8 cellular contexts compared by ENCODE assay signal in the genomic region with DNA sequence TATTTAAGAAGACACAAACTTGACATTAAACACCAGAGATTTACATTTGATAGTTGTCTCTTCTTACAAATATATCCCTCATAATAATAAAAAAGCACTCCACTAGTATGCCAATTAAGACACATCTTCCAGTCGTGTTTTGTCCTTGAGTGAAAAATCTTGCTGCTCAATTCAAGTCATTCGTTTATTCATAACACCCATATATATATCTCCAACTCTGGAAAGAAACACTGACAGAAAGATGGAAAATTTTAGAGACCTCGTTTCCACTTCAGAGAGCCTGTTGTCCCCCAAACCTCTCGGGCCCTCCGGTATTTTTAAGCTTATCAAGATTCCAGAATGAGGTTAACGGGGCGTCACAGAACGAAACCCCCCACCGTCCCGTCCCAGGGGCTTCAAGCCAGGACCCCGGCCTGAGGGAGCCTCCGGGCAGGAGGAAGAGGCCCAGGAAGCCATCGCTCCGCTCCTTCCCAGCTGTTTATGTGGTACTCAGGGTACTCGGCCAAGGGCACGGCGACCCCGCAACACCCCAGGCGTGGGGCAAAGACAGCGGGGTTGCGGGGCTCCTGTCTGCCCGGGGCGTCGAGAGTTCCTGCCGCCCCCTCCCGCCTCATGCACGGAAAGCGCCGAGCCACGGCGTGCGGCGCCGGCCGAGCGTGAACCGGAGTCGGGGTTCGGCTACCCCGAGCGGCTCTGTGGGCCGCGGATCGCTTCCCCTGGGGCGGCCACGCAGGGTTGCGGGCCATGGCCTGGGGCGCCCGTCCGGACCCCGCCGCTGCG. TPM values are rescaled to one million over a fixed set of nuclear protein-coding genes. Genes with fewer than 3 reads are reported as not detected.
DNase-seq lines count a peak whose midpoint lies in the region; ATAC-seq and TF ChIP-seq lines count a peak whose summit lies in the region.

No MANE protein-coding gene starts in this region.

- no peak for TF ChIP-seq CTCF in CD8-positive, alpha-beta T cell (IDR thresholded peaks at IDR 0.05)
- no peak for TF ChIP-seq CTCF in fibroblast of pulmonary artery (IDR thresholded peaks at IDR 0.05; ENCODE audit: low read length, missing control alignments)

- no peaks in the 10 kb centered on the region for H3K9me3 ChIP-seq in CD8-positive, alpha-beta T cell (ENCODE audit: low read length)

- H3K27me3 Mint-ChIP-seq in CD8-positive, alpha-beta T cell (ENCODE audit: low read depth): no peaks in the 10 kb centered on the region
- H3K27me3 Mint-ChIP-seq in activated CD8-positive, alpha-beta memory T cell treated with anti-CD3 and anti-CD28 coated beads, Interleukin-2, amount 10 ng/mL, durations not matched to agents 7 days and 5 days: peaks cover 35% of the 10 kb centered on the region

- H3K27ac Mint-ChIP-seq in CD8-positive, alpha-beta T cell: peak overlapping the region; percentile 92
- peak overlapping the region; percentile 5 for H3K27ac Mint-ChIP-seq in activated CD8-positive, alpha-beta memory T cell treated with anti-CD3 and anti-CD28 coated beads, Interleukin-2, amount 10 ng/mL, durations not matched to agents 7 days and 5 days

- intact Hi-C loops in CD8-positive, alpha-beta T cell (cut with DNase I, micrococcal nuclease): loop anchor here (5.0 kb wide), 2 partner anchors 45 to 250 kb away; no protein-coding TSS in a partner anchor

- ATAC-seq in CD8-positive, alpha-beta T cell: peak; percentile 8
- ATAC-seq in HG02973 (IDR thresholded peaks at IDR 0.05; ENCODE audit: unreplicated experiment): peak; percentile 4
- no peak for ATAC-seq in activated CD8-positive, alpha-beta memory T cell treated with anti-CD3 and anti-CD28 coated beads, Interleukin-2, amount 10 ng/mL, durations not matched to agents 7 days and 5 days

- no peaks in the 10 kb centered on the region for H3K9me3 Mint-ChIP-seq in CD8-positive, alpha-beta T cell
- no peaks in the 10 kb centered on the region for H3K9me3 Mint-ChIP-seq in activated CD8-positive, alpha-beta memory T cell treated with anti-CD3 and anti-CD28 coated beads, Interleukin-2, amount 10 ng/mL, durations not matched to agents 7 days and 5 days (ENCODE audit: low read depth)

- POLR2A ChIA-PET in CD8-positive, alpha-beta T cell (lab: Charles Lee): interaction anchor here (1.0 to 1.2 kb wide), 2 partner anchors 14 to 58 kb away, joined by 3 to 4 read pairs; no protein-coding TSS in a partner anchor

- H3K4me3 Mint-ChIP-seq in CD8-positive, alpha-beta T cell: peak overlapping the region; percentile 79
- H3K4me3 Mint-ChIP-seq in activated CD8-positive, alpha-beta memory T cell treated with anti-CD3 and anti-CD28 coated beads, Interleukin-2, amount 10 ng/mL, durations not matched to agents 7 days and 5 days: peak overlapping the region; percentile 50

- H3K4me3 ChIP-seq in CD8-positive, alpha-beta T cell (ENCODE audit: low read depth, low read length): no peak overlapping the region
- H3K4me3 ChIP-seq in fibroblast of pulmonary artery (replicated peaks; ENCODE audit: low read depth, low read length): peak overlapping the region; percentile 40

- peaks cover 30% of the 10 kb centered on the region for H3K4me1 Mint-ChIP-seq in CD8-positive, alpha-beta T cell (ENCODE audit: low read depth)
- H3K4me1 Mint-ChIP-seq in activated CD8-positive, alpha-beta memory T cell treated with anti-CD3 and anti-CD28 coated beads, Interleukin-2, amount 10 ng/mL, durations not matched to agents 7 days and 5 days: peaks cover 29% of the 10 kb centered on the region

- H3K36me3 Mint-ChIP-seq in CD8-positive, alpha-beta T cell: peaks cover 7% of the 10 kb centered on the region
- H3K36me3 Mint-ChIP-seq in activated CD8-positive, alpha-beta memory T cell treated with anti-CD3 and anti-CD28 coated beads, Interleukin-2, amount 10 ng/mL, durations not matched to agents 7 days and 5 days: peaks cover 9% of the 10 kb centered on the region

- peaks cover 21% of the 10 kb centered on the region for H3K4me1 ChIP-seq in CD8-positive, alpha-beta T cell (ENCODE audit: insufficient read depth, low read length)

- peak overlapping the region; percentile 19 for H3K27ac ChIP-seq in CD8-positive, alpha-beta T cell (ENCODE audit: low read depth, low read length)

- CTCF ChIA-PET in CD8-positive, alpha-beta T cell (lab: Charles Lee): no interaction called here
- CTCF ChIA-PET in activated CD8-positive, alpha-beta memory T cell treated with anti-CD3 and anti-CD28 coated beads, Interleukin-2, amount 10 ng/mL, durations not matched to agents 7 days and 5 days (lab: Charles Lee): interaction anchor here (0.7 to 1.7 kb wide), 3 partner anchors 15 to 66 kb away, joined by 3 to 6 read pairs (median 3); no protein-coding TSS in a partner anchor

- H3K36me3 ChIP-seq in CD8-positive, alpha-beta T cell (ENCODE audit: insufficient read depth, low read length): no peaks in the 10 kb centered on the region

- H3K27me3 ChIP-seq in CD8-positive, alpha-beta T cell (ENCODE audit: insufficient read depth, low read length): no peaks in the 10 kb centered on the region

- peak in 4 of 7 experiments; percentile 8 to 65 (median 41) for DNase-seq in CD8-positive, alpha-beta T cell
- DNase-seq in activated CD8-positive, alpha-beta memory T cell treated with anti-CD3 and anti-CD28 coated beads, Interleukin-2, amount 10 ng/mL, durations not matched to agents 7 days and 5 days: no peak
- DNase-seq in fibroblast of pulmonary artery (ENCODE audit: low read depth) (no peak), occipital lobe (lab: John Stamatoyannopoulos, UW) (peak; percentile 39), NCI-H187 treated with DMSO at 0.1 percent for 48 hours (lab: John Stamatoyannopoulos, UW) (no peak), NCI-H187 (lab: John Stamatoyannopoulos, UW) (no peak), SIG-M5 (lab: John Stamatoyannopoulos, UW) (no peak)

RNA-seq across cellular contexts. Expression of a gene that starts 0.6 kb away (rescaled TPM):
- total RNA-seq in CD8-positive, alpha-beta T cell: 10 to 100 TPM; 54.8 to 63.2 TPM
- total RNA-seq in activated CD8-positive, alpha-beta memory T cell treated with anti-CD3 and anti-CD28 coated beads, Interleukin-2, amount 10 ng/mL, durations not matched to agents 7 days and 5 days: 10 to 100 TPM; 14.9 to 39.4 TPM
- total RNA-seq in occipital lobe: 19.2 TPM

Comparison
In these comparisons a context has a peak if more than half of its experiments do, and no peak if none do; other contexts are left out.
1. DNase-seq: peak in CD8-positive, alpha-beta T cell (4 of 7) and occipital lobe (single experiment); none in activated CD8-positive, alpha-beta memory T cell treated with anti-CD3 and anti-CD28 coated beads, Interleukin-2, amount 10 ng/mL, durations not matched to agents 7 days and 5 days (single experiment), fibroblast of pulmonary artery (single experiment), NCI-H187 treated with DMSO at 0.1 percent for 48 hours (single experiment), NCI-H187 (0 of 2) and SIG-M5 (single experiment).